1 cellular context compared by ENCODE assay signal in the genomic region with DNA sequence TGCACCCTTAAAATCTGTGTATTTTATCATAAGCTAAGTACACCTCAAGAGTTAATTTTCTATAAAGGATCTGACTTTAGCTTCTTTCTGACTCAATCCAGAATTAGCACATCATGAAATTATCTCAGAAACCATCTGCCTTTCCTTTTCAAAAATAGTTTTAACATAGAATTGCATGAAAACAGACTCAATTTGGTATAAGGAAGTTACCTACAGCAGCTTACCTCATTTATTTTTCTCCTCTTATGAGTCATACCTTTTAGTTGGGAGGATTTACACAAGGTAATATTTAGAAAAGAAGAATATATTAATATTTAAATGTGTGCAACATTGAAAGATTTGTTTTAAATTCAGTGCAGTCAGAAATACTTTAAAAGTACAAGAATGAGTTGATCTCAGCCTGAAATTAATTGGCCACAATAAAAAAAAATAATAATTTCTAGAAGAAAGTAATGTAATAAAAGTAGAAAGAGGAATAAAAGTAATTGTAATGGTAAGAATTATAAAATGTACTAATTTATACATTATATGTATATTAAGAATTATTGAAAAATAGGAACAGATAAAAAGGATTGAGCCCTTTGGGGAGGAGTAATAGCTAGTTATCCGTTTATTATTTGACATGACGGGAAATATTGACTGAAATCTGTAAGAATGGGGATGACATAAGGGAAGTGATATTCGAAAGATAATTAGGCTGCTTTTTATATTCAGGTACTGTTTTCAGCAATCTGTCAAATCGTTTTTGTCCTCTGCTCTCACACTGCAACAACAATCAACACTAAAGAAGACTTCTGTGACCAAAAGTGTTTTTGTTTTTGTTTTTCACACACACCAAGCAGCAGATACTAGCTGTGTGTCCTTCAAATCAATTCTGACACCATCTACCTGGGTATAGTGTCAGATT.
TF ChIP-seq lines count a peak whose summit lies in the region.

No MANE protein-coding gene starts in this region.

TF ChIP-seq in GM12878, 131 proteins besides CTCF, POLR2A, EP300 and RAD21 (continues in another document):
- TF ChIP-seq HCFC1 (IDR thresholded peaks at IDR 0.05; ENCODE audit: low read length) (no peak), FOXK2 (IDR thresholded peaks at IDR 0.05) (no peak), NRF1 (conservative IDR thresholded peaks at IDR 0.05; ENCODE audit: low read depth, low read length) (no peak), NR2C2 (IDR thresholded peaks at IDR 0.05; ENCODE audit: borderline replicate concordance, control insufficient read depth, insufficient read length, low read depth) (no peak), WRNIP1 (IDR thresholded peaks at IDR 0.05; ENCODE audit: borderline replicate concordance, low read depth, low read length) (no peak), MYB (IDR thresholded peaks at IDR 0.05; ENCODE audit: borderline replicate concordance, low read depth, low read length) (no peak), SPI1 (IDR thresholded peaks at IDR 0.05; ENCODE audit: borderline replicate concordance, insufficient read depth, low read depth, low read length) (0 out of 2 replicates have a peak, but pooled peaks have one; percentile 23), RCOR1 (conservative IDR thresholded peaks at IDR 0.05; ENCODE audit: low read depth, low read length) (no peak), KDM1A (IDR thresholded peaks at IDR 0.05; ENCODE audit: borderline replicate concordance) (no peak), TAF1 (IDR thresholded peaks at IDR 0.05; ENCODE audit: borderline replicate concordance, low read depth, low read length) (no peak), NR2F1 (conservative IDR thresholded peaks at IDR 0.05) (no peak), MEF2B (IDR thresholded peaks at IDR 0.05; ENCODE audit: partially characterized antibody, poor library complexity, severe bottlenecking) (peak; percentile 80), BACH1 (IDR thresholded peaks at IDR 0.05; ENCODE audit: borderline replicate concordance) (0 out of 2 replicates have a peak, but pooled peaks have one; percentile 15), RAD51 (IDR thresholded peaks at IDR 0.05) (no peak), CUX1 (IDR thresholded peaks at IDR 0.05; ENCODE audit: insufficient replicate concordance, low read depth, low read length) (no peak), NBN (IDR thresholded peaks at IDR 0.05) (no peak), ZNF217 (IDR thresholded peaks at IDR 0.05) (peak; percentile 82), DPF2 (IDR thresholded peaks at IDR 0.05) (peak; percentile 46), EZH2 (IDR thresholded peaks at IDR 0.05; ENCODE audit: borderline replicate concordance, control insufficient read depth, low read depth, low read length) (no peak), PAX5 (IDR thresholded peaks at IDR 0.05; ENCODE audit: borderline replicate concordance, low read depth, low read length) (no peak), ZNF384 (IDR thresholded peaks at IDR 0.05; ENCODE audit: borderline replicate concordance, low read depth, low read length) (no peak), MYC (IDR thresholded peaks at IDR 0.05; ENCODE audit: insufficient read depth, insufficient read length, insufficient replicate concordance, low read length, severe bottlenecking) (no peak), IRF3 (IDR thresholded peaks at IDR 0.05) (no peak), EGR1 (IDR thresholded peaks at IDR 0.05; ENCODE audit: borderline replicate concordance in 1 of 2, low read depth in 2 of 2, low read length in 2 of 2) (no peak), RELA (IDR thresholded peaks at IDR 0.05; ENCODE audit: borderline replicate concordance, partially characterized antibody) (no peak), CHD1 (IDR thresholded peaks at IDR 0.05; ENCODE audit: low read depth, low read length) (no peak), MXI1 (IDR thresholded peaks at IDR 0.05; ENCODE audit: low read depth, low read length) (no peak), MTA2 (IDR thresholded peaks at IDR 0.05; ENCODE audit: low read depth) (peak; percentile 90), JUND (IDR thresholded peaks at IDR 0.05; ENCODE audit: low read depth, low read length) (peak; percentile 70)
- TF ChIP-seq, protein P1, sequence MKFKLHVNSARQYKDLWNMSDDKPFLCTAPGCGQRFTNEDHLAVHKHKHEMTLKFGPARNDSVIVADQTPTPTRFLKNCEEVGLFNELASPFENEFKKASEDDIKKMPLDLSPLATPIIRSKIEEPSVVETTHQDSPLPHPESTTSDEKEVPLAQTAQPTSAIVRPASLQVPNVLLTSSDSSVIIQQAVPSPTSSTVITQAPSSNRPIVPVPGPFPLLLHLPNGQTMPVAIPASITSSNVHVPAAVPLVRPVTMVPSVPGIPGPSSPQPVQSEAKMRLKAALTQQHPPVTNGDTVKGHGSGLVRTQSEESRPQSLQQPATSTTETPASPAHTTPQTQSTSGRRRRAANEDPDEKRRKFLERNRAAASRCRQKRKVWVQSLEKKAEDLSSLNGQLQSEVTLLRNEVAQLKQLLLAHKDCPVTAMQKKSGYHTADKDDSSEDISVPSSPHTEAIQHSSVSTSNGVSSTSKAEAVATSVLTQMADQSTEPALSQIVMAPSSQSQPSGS (IDR thresholded peaks at IDR 0.05; ENCODE audit: low read length) = peak; percentile 90
- TF ChIP-seq, protein P2, sequence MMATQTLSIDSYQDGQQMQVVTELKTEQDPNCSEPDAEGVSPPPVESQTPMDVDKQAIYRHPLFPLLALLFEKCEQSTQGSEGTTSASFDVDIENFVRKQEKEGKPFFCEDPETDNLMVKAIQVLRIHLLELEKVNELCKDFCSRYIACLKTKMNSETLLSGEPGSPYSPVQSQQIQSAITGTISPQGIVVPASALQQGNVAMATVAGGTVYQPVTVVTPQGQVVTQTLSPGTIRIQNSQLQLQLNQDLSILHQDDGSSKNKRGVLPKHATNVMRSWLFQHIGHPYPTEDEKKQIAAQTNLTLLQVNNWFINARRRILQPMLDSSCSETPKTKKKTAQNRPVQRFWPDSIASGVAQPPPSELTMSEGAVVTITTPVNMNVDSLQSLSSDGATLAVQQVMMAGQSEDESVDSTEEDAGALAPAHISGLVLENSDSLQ (IDR thresholded peaks at IDR 0.05) = peak; percentile 40; the same call in 1 of the 2 replicates
- TF ChIP-seq, protein P3, sequence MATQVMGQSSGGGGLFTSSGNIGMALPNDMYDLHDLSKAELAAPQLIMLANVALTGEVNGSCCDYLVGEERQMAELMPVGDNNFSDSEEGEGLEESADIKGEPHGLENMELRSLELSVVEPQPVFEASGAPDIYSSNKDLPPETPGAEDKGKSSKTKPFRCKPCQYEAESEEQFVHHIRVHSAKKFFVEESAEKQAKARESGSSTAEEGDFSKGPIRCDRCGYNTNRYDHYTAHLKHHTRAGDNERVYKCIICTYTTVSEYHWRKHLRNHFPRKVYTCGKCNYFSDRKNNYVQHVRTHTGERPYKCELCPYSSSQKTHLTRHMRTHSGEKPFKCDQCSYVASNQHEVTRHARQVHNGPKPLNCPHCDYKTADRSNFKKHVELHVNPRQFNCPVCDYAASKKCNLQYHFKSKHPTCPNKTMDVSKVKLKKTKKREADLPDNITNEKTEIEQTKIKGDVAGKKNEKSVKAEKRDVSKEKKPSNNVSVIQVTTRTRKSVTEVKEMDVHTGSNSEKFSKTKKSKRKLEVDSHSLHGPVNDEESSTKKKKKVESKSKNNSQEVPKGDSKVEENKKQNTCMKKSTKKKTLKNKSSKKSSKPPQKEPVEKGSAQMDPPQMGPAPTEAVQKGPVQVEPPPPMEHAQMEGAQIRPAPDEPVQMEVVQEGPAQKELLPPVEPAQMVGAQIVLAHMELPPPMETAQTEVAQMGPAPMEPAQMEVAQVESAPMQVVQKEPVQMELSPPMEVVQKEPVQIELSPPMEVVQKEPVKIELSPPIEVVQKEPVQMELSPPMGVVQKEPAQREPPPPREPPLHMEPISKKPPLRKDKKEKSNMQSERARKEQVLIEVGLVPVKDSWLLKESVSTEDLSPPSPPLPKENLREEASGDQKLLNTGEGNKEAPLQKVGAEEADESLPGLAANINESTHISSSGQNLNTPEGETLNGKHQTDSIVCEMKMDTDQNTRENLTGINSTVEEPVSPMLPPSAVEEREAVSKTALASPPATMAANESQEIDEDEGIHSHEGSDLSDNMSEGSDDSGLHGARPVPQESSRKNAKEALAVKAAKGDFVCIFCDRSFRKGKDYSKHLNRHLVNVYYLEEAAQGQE (IDR thresholded peaks at IDR 0.05; ENCODE audit: low read depth, low read length) = no peak
- TF ChIP-seq, protein P4, sequence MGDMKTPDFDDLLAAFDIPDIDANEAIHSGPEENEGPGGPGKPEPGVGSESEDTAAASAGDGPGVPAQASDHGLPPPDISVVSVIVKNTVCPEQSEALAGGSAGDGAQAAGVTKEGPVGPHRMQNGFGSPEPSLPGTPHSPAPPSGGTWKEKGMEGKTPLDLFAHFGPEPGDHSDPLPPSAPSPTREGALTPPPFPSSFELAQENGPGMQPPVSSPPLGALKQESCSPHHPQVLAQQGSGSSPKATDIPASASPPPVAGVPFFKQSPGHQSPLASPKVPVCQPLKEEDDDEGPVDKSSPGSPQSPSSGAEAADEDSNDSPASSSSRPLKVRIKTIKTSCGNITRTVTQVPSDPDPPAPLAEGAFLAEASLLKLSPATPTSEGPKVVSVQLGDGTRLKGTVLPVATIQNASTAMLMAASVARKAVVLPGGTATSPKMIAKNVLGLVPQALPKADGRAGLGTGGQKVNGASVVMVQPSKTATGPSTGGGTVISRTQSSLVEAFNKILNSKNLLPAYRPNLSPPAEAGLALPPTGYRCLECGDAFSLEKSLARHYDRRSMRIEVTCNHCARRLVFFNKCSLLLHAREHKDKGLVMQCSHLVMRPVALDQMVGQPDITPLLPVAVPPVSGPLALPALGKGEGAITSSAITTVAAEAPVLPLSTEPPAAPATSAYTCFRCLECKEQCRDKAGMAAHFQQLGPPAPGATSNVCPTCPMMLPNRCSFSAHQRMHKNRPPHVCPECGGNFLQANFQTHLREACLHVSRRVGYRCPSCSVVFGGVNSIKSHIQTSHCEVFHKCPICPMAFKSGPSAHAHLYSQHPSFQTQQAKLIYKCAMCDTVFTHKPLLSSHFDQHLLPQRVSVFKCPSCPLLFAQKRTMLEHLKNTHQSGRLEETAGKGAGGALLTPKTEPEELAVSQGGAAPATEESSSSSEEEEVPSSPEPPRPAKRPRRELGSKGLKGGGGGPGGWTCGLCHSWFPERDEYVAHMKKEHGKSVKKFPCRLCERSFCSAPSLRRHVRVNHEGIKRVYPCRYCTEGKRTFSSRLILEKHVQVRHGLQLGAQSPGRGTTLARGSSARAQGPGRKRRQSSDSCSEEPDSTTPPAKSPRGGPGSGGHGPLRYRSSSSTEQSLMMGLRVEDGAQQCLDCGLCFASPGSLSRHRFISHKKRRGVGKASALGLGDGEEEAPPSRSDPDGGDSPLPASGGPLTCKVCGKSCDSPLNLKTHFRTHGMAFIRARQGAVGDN (IDR thresholded peaks at IDR 0.05) = no peak
- TF ChIP-seq, protein P5, sequence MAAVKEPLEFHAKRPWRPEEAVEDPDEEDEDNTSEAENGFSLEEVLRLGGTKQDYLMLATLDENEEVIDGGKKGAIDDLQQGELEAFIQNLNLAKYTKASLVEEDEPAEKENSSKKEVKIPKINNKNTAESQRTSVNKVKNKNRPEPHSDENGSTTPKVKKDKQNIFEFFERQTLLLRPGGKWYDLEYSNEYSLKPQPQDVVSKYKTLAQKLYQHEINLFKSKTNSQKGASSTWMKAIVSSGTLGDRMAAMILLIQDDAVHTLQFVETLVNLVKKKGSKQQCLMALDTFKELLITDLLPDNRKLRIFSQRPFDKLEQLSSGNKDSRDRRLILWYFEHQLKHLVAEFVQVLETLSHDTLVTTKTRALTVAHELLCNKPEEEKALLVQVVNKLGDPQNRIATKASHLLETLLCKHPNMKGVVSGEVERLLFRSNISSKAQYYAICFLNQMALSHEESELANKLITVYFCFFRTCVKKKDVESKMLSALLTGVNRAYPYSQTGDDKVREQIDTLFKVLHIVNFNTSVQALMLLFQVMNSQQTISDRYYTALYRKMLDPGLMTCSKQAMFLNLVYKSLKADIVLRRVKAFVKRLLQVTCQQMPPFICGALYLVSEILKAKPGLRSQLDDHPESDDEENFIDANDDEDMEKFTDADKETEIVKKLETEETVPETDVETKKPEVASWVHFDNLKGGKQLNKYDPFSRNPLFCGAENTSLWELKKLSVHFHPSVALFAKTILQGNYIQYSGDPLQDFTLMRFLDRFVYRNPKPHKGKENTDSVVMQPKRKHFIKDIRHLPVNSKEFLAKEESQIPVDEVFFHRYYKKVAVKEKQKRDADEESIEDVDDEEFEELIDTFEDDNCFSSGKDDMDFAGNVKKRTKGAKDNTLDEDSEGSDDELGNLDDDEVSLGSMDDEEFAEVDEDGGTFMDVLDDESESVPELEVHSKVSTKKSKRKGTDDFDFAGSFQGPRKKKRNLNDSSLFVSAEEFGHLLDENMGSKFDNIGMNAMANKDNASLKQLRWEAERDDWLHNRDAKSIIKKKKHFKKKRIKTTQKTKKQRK (IDR thresholded peaks at IDR 0.05; ENCODE audit: low read depth, low read length) = no peak
